12 cellular contexts compared by ENCODE assay signal in the genomic region with DNA sequence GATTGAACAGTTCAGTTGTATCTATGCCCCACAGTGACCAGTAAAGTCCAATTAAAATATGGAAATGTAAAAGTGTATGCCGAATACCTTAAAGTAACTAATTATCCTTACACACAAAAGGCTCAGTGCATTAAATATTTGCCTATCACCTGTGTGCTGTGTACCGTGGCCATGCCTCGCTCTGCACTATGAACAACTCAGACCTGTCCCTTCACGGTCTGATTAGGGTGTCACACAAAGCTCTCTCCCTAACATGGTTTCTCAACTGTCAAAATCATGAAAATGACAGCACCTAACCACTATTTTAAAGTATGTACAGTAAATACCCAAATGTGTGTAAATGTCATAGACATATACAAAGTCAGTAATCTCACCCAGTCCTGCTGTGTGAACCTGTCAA. TPM values are rescaled to one million over a fixed set of nuclear protein-coding genes. Genes with fewer than 3 reads are reported as not detected.
DNase-seq lines count a peak whose midpoint lies in the region; ATAC-seq, FAIRE-seq and TF ChIP-seq lines count a peak whose summit lies in the region.
"Had no signal": no experiment of that assay in that cellular context is flagged by ENCODE, and none has a peak within 500 bp of the region (broad histone marks: within the 10 kb centered on the region; RNA-seq: fewer than 3 reads in every experiment).

No MANE protein-coding gene starts in this region.

- TF ChIP-seq POLR2A in K562 (conservative IDR thresholded peaks at IDR 0.05) = no peak

- H3K79me2 ChIP-seq in Karpas-422 (ENCODE audit: low read length) (no peaks in the 10 kb centered on the region), K562 (ENCODE audit: control insufficient read depth, insufficient read depth, low read length) (no peaks in the 10 kb centered on the region)

- H3K36me3 Mint-ChIP-seq in activated CD8-positive, alpha-beta memory T cell treated with anti-CD3 and anti-CD28 coated beads, Interleukin-2, amount 10 ng/mL, durations not matched to agents 7 days and 5 days = peaks cover 79% of the 10 kb centered on the region
- H3K36me3 Mint-ChIP-seq in stimulated activated naive B cell treated with anti-CD40 and anti-IgM and Interleukin-4, amounts not matched to agents 10 μg/mL and 1 μg/mL and 100 μg/mL, for 72 hours = peaks cover 47 to 70% of the 10 kb centered on the region in 2 donors
- H3K36me3 Mint-ChIP-seq in mesothelial cell of epicardium = peaks cover 34% of the 10 kb centered on the region

- H3K27me3 ChIP-seq in Karpas-422 (ENCODE audit: low read length) (no peaks in the 10 kb centered on the region), K562 (ENCODE audit: control insufficient read depth in 2 of 2, insufficient read depth in 2 of 2, low read length in 2 of 2) (no peaks in the 10 kb centered on the region)
- H3K27me3 ChIP-seq: sigmoid colon, transverse colon had no signal

- H3K27me3 Mint-ChIP-seq in activated CD8-positive, alpha-beta memory T cell treated with anti-CD3 and anti-CD28 coated beads, Interleukin-2, amount 10 ng/mL, durations not matched to agents 7 days and 5 days = no peaks in the 10 kb centered on the region
- H3K27me3 Mint-ChIP-seq in stimulated activated naive B cell treated with anti-CD40 and anti-IgM and Interleukin-4, amounts not matched to agents 10 μg/mL and 1 μg/mL and 100 μg/mL, for 72 hours = no peaks in the 10 kb centered on the region
- H3K27me3 Mint-ChIP-seq in mesothelial cell of epicardium (ENCODE audit: low read depth) = no peaks in the 10 kb centered on the region

- H3K4me2 ChIP-seq in Karpas-422 (ENCODE audit: low read depth, low read length, poor library complexity, severe bottlenecking) = peak overlapping the region; percentile 40
- no peak overlapping the region for H3K4me2 ChIP-seq in K562 (ENCODE audit: insufficient read depth, low read length)

- WGBS in K562 (ENCODE audit: insufficient coverage, low coverage, missing lambda C conversion rate) = 84% methylated on average over 4 of the region's 4 CpGs

- H3K36me3 ChIP-seq in Karpas-422 (ENCODE audit: insufficient read depth, low read length) = peaks cover 9% of the 10 kb centered on the region; the same call in 1 of the 2 replicates
- H3K36me3 ChIP-seq in K562 (ENCODE audit: control insufficient read depth, insufficient read depth, low read length) = peaks cover 71% of the 10 kb centered on the region; the same call in 2 of the 3 replicates

- in situ Hi-C loops in K562 (cut with MboI) = no loop called here

- peaks cover 85% of the 10 kb centered on the region for H3K4me1 Mint-ChIP-seq in activated CD8-positive, alpha-beta memory T cell treated with anti-CD3 and anti-CD28 coated beads, Interleukin-2, amount 10 ng/mL, durations not matched to agents 7 days and 5 days
- peaks cover 35 to 70% of the 10 kb centered on the region in 2 donors for H3K4me1 Mint-ChIP-seq in stimulated activated naive B cell treated with anti-CD40 and anti-IgM and Interleukin-4, amounts not matched to agents 10 μg/mL and 1 μg/mL and 100 μg/mL, for 72 hours
- no peaks in the 10 kb centered on the region for H3K4me1 Mint-ChIP-seq in mesothelial cell of epicardium

- CTCF ChIA-PET in activated CD8-positive, alpha-beta memory T cell treated with anti-CD3 and anti-CD28 coated beads, Interleukin-2, amount 10 ng/mL, durations not matched to agents 7 days and 5 days (lab: Charles Lee) = interaction anchor here (1.0 to 11.3 kb wide), 6 partner anchors 22 to 74 kb away, joined by 3 to 90 read pairs (median 4); partner anchors contain the start of gene STK17A
- CTCF ChIA-PET in K562 (lab: Yijun Ruan, JAX; ENCODE audit: low intra/inter-chr PET ratio) = no interaction called here

- H3K9me3 ChIP-seq in Karpas-422 (ENCODE audit: low read length) (no peaks in the 10 kb centered on the region), K562 (replicated peaks; ENCODE audit: control insufficient read depth, insufficient read depth, low read depth, low read length) (no peaks in the 10 kb centered on the region)
- H3K9me3 ChIP-seq: sigmoid colon, transverse colon had no signal

- H3K9me1 ChIP-seq in K562 (ENCODE audit: control insufficient read depth, insufficient read depth, low read length) = no peaks in the 10 kb centered on the region

- H3K4me3 ChIP-seq in Karpas-422 (ENCODE audit: low read length) = no peak overlapping the region
- no peak overlapping the region for H3K4me3 ChIP-seq in K562
- H3K4me3 ChIP-seq: sigmoid colon, transverse colon had no signal

- H2AFZ ChIP-seq in Karpas-422 (ENCODE audit: low read length) = no peak overlapping the region
- H2AFZ ChIP-seq in K562 (ENCODE audit: low read depth, low read length) = no peak overlapping the region

- peak overlapping the region; percentile 59 for H3K27ac ChIP-seq in Karpas-422 (ENCODE audit: low read length)
- H3K27ac ChIP-seq in K562 (ENCODE audit: extremely low read depth, low read depth, low read length) = no peak overlapping the region
- H3K27ac ChIP-seq: sigmoid colon, transverse colon had no signal

- peak overlapping the region; percentile 75 for H3K27ac Mint-ChIP-seq in activated CD8-positive, alpha-beta memory T cell treated with anti-CD3 and anti-CD28 coated beads, Interleukin-2, amount 10 ng/mL, durations not matched to agents 7 days and 5 days
- peak overlapping the region; percentile 52 for H3K27ac Mint-ChIP-seq in stimulated activated naive B cell treated with anti-CD40 and anti-IgM and Interleukin-4, amounts not matched to agents 10 μg/mL and 1 μg/mL and 100 μg/mL, for 72 hours
- H3K27ac Mint-ChIP-seq in mesothelial cell of epicardium = no peak overlapping the region

- H4K20me1 ChIP-seq in Karpas-422 (ENCODE audit: insufficient read depth, low read depth, low read length) = no peaks in the 10 kb centered on the region
- no peaks in the 10 kb centered on the region for H4K20me1 ChIP-seq in K562 (replicated peaks; ENCODE audit: control insufficient read depth, insufficient read depth, low read length)

- peak; percentile 10 for ATAC-seq in activated CD8-positive, alpha-beta memory T cell treated with anti-CD3 and anti-CD28 coated beads, Interleukin-2, amount 10 ng/mL, durations not matched to agents 7 days and 5 days
- peak; percentile 42 for ATAC-seq in K562
- peak; percentile 62 to 64 for ATAC-seq in stimulated activated naive B cell treated with anti-CD40 and anti-IgM and Interleukin-4, amounts not matched to agents 10 μg/mL and 1 μg/mL and 100 μg/mL, for 72 hours (replicated peaks)
- ATAC-seq in GM21526 (IDR thresholded peaks at IDR 0.05; ENCODE audit: low FRiP score, unreplicated experiment) = no peak

- FAIRE-seq in K562 (lab: Jason Lieb, UNC) = no peak
- FAIRE-seq: bronchial epithelial cell had no signal

- TF ChIP-seq CTCF in K562 (IDR thresholded peaks at IDR 0.05 in 2 of 3, conservative IDR thresholded peaks at IDR 0.05 in 1 of 3; ENCODE audit: insufficient read depth in 2 of 3, low read depth in 1 of 3, low read length in 3 of 3) (no peak), mesothelial cell of epicardium (IDR thresholded peaks at IDR 0.05; ENCODE audit: unreplicated experiment) (no peak)

- H3K9me3 Mint-ChIP-seq in activated CD8-positive, alpha-beta memory T cell treated with anti-CD3 and anti-CD28 coated beads, Interleukin-2, amount 10 ng/mL, durations not matched to agents 7 days and 5 days (ENCODE audit: low read depth) = no peaks in the 10 kb centered on the region
- no peaks in the 10 kb centered on the region for H3K9me3 Mint-ChIP-seq in stimulated activated naive B cell treated with anti-CD40 and anti-IgM and Interleukin-4, amounts not matched to agents 10 μg/mL and 1 μg/mL and 100 μg/mL, for 72 hours
- H3K9me3 Mint-ChIP-seq in mesothelial cell of epicardium = no peaks in the 10 kb centered on the region

- intact Hi-C loops in K562 (cut with micrococcal nuclease) = no loop called here

- H3K9me2 ChIP-seq in Karpas-422 (replicated peaks; ENCODE audit: insufficient read depth, low read length) = no peaks in the 10 kb centered on the region

- TF ChIP-seq RAD21 in K562 (CRISPR knock-in tag; conservative IDR thresholded peaks at IDR 0.05 in 1 of 2, IDR thresholded peaks at IDR 0.05 in 1 of 2) = no peak

- H3K4me1 ChIP-seq in Karpas-422 (ENCODE audit: low read length) = peaks cover 23% of the 10 kb centered on the region
- no peaks in the 10 kb centered on the region for H3K4me1 ChIP-seq in K562 (replicated peaks in 1 of 2; ENCODE audit: control insufficient read depth in 2 of 2, insufficient read depth in 2 of 2, low read length in 2 of 2)
- H3K4me1 ChIP-seq: sigmoid colon had no signal

- no peak for DNase-seq in activated CD8-positive, alpha-beta memory T cell treated with anti-CD3 and anti-CD28 coated beads, Interleukin-2, amount 10 ng/mL, durations not matched to agents 7 days and 5 days
- no peak for DNase-seq in activated CD8-positive, alpha-beta memory T cell treated with anti-CD3 and anti-CD28 coated beads, Interleukin-2, amount 50 U/mL, for 48 hours
- DNase-seq in Karpas-422 (no peak), K562 (ENCODE audit: extremely low read depth in 1 of 4, low spot score in 3 of 4) (no peak), mesothelial cell of epicardium (ENCODE audit: low spot score in 2 of 2, unreplicated experiment in 2 of 2) (no peak), AG08395 (ENCODE audit: low spot score) (no peak)
- no peak for DNase-seq in stimulated activated naive B cell treated with anti-CD40 and anti-IgM and Interleukin-4, amounts not matched to agents 10 μg/mL and 1 μg/mL and 100 μg/mL, for 72 hours
- DNase-seq: NCI-H187 treated with DMSO at 0.1 percent for 48 hours, sigmoid colon, transverse colon had no signal

- POLR2A ChIA-PET in K562 (lab: Yijun Ruan, JAX) = interaction anchor here (0.6 to 1.5 kb wide), 3 partner anchors 8 to 26 kb away, joined by 3 read pairs; no protein-coding TSS in a partner anchor

- no TSS peak for BruUV-seq in K562 (replicated peaks; lab: Mats Ljungman, UMichigan)

- no peak for TF ChIP-seq EP300 in K562 (IDR thresholded peaks at IDR 0.05; ENCODE audit: low read length)

- H3K9ac ChIP-seq in Karpas-422 (ENCODE audit: low read length) = no peak overlapping the region
- no peak overlapping the region for H3K9ac ChIP-seq in K562 (ENCODE audit: insufficient read depth in 1 of 2, low read depth in 2 of 2, low read length in 2 of 2)

- no peak overlapping the region for H3K4me3 Mint-ChIP-seq in activated CD8-positive, alpha-beta memory T cell treated with anti-CD3 and anti-CD28 coated beads, Interleukin-2, amount 10 ng/mL, durations not matched to agents 7 days and 5 days
- no peak overlapping the region for H3K4me3 Mint-ChIP-seq in stimulated activated naive B cell treated with anti-CD40 and anti-IgM and Interleukin-4, amounts not matched to agents 10 μg/mL and 1 μg/mL and 100 μg/mL, for 72 hours
- no peak overlapping the region for H3K4me3 Mint-ChIP-seq in mesothelial cell of epicardium

RNA-seq across cellular contexts. Expression of gene STK17A, which starts 43.1 kb away (rescaled TPM):
- total RNA-seq in activated CD8-positive, alpha-beta memory T cell treated with anti-CD3 and anti-CD28 coated beads, Interleukin-2, amount 10 ng/mL, durations not matched to agents 7 days and 5 days = 10 to 100 TPM; 84.9 to 86.1 TPM
- total RNA-seq in Karpas-422 (2014; rRNA removed; shearing (Covaris generic); ENCODE audit: low replicate concordance) = 8.2 and 8.8 TPM in 2 replicates
- 5.0 and 18.0 TPM in 2 replicates for total RNA-seq in K562 (2011; cell fraction: chromatin; rRNA removed; ENCODE audit: low replicate concordance)
- 3.5 and 4.2 TPM in 2 replicates for total RNA-seq in K562 (2011; cell fraction: nucleolus; rRNA removed)
- 8.7 and 17.8 TPM in 2 replicates for total RNA-seq in K562 (2011; cell fraction: nucleoplasm; rRNA removed)
- total RNA-seq in K562 (2014; rRNA removed) (13.1 and 13.8 TPM in 2 replicates), K562 (2014; rRNA removed; fragmentation: Illumina TruSeq; extraction: Trizol) (16.3 and 19.5 TPM in 2 replicates), K562 (2015; rRNA removed; fragmentation: Illumina TruSeq; extraction: Trizol) (13.4 and 14.2 TPM in 2 replicates), K562 (2021) (12.3 and 13.7 TPM in 2 replicates), mesothelial cell of epicardium (7.8 to 9.5 TPM (median 9.3 TPM) in 3 replicates)
- polyA plus RNA-seq in K562 (2011; rRNA removed) (6.7 and 11.5 TPM in 2 replicates), K562 (2014; fragmentation: Illumina TruSeq; extraction: Trizol) (12.3 and 14.6 TPM in 2 replicates), K562 (2014; fragmentation: Nextera tagmentation; extraction: Ambion mirVana) (1 to 10 TPM; 3.4 to 3.5 TPM), K562 (2014; rRNA removed) (10.1 and 13.2 TPM in 2 replicates)
- polyA plus RNA-seq in K562 (2011; cell fraction: cytosol; rRNA removed) = 2.1 and 2.4 TPM in 2 replicates
- 4.0 and 4.7 TPM in 2 replicates for polyA plus RNA-seq in K562 (2011; cell fraction: nucleus; rRNA removed)
- 11.7 and 13.6 TPM in 2 replicates for polyA plus RNA-seq in K562 (2012)
- 5.5 and 6.4 TPM in 2 replicates for polyA minus RNA-seq in K562 (2011; rRNA and poly(A)+ RNA removed)
- polyA minus RNA-seq in K562 (2011; cell fraction: cytosol; rRNA and poly(A)+ RNA removed) = 3.1 and 3.6 TPM in 2 replicates
- 4.2 and 4.3 TPM in 2 replicates for polyA minus RNA-seq in K562 (2011; cell fraction: nucleus; rRNA and poly(A)+ RNA removed)
